Comparison of ENCODE assay signal across 1 cellular context in genomic region chr3:51830986-51831385, GRCh38.
TF ChIP-seq lines count a peak whose summit lies in the region.

No MANE protein-coding gene starts in this region.

TF ChIP-seq in IMR-90, 13 proteins besides CTCF, POLR2A, EP300 and RAD21 (continued from another document):
- TF ChIP-seq MXI1 (IDR thresholded peaks at IDR 0.05; ENCODE audit: borderline replicate concordance, low read depth, low read length), result no peak
- TF ChIP-seq CHD1 (IDR thresholded peaks at IDR 0.05; ENCODE audit: low read depth, low read length), result no peak
- TF ChIP-seq USF2 (IDR thresholded peaks at IDR 0.05; ENCODE audit: low read depth, low read length), result no peak
- TF ChIP-seq CEBPB (IDR thresholded peaks at IDR 0.05; ENCODE audit: low read depth, low read length), result no peak
- TF ChIP-seq FOS (IDR thresholded peaks at IDR 0.05; ENCODE audit: low read depth, low read length), result no peak
- no peak for TF ChIP-seq MAZ (IDR thresholded peaks at IDR 0.05; ENCODE audit: borderline replicate concordance, low read depth, low read length)
- TF ChIP-seq RCOR1 (IDR thresholded peaks at IDR 0.05; ENCODE audit: insufficient replicate concordance, low read length), result no peak
